In the genomic region with DNA sequence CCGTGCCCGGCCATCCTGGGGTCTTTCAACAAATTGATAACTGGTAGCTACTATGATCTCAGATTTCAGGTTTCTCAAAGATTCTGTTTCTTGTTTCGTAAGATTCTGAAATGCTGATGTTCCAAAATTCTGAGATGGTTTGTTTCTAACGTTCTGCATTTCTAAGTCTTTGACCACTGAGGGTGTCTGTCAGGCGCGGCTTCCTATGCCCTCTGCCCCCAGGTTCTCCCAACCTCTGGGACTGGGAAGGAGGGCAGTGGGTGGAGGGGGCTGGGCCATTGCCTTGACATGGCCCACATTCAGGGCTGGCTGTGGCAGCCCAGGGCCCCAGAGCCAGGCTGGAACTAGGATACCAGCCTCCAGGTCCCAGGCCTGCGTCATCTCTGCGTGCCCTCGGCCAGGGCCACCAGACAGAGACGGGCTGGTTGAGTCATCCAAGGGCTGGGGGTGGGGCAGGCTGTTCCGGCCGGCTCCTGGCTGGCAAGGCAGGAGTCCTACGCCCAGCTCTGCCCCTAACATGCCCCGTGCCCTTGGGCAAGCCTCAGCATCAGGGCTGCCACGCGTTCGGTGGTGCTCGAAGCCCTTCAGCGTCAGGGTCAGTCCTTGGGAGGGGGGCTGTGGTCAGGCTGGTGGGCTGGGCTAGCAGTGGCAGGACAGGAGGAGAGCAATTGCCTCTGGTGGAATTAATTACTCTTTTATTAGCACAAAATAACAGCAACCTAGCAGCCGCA, we compare ENCODE assay signal across 1 cellular context.
TF ChIP-seq lines count a peak whose summit lies in the region.

No MANE protein-coding gene starts in this region.

TF ChIP-seq in H1, 55 proteins besides CTCF, POLR2A, EP300 and RAD21:
- TF ChIP-seq BRCA1 (IDR thresholded peaks at IDR 0.05; ENCODE audit: low read depth, low read length) (no peak), KDM1A (IDR thresholded peaks at IDR 0.05; ENCODE audit: borderline replicate concordance, low read length) (no peak), CHD7 (IDR thresholded peaks at IDR 0.05; ENCODE audit: insufficient replicate concordance, low read length) (no peak), PHF8 (conservative IDR thresholded peaks at IDR 0.05; ENCODE audit: low read depth, low read length) (no peak)
